Comparison of ENCODE assay signal across 25 cellular contexts in the genomic region with DNA sequence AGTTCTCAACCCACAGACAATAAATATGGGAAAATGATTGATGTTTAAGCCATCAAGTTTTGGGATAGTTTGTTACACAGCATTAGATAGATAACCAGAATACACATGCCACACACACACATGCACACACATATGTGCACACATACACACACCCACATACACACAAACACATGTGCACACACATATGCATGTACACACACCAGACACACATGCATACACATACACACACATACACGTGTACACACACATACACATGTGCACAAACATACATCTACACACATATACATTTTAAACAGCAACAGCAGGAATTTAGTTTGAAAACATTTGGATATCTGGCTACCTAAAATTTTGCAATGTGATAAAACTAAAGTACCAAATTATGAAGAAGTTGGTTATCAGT. TPM values are rescaled to one million over a fixed set of nuclear protein-coding genes. Genes with fewer than 3 reads are reported as not detected.
DNase-seq lines count a peak whose midpoint lies in the region; ATAC-seq, FAIRE-seq and TF ChIP-seq lines count a peak whose summit lies in the region.
"Had no signal": no experiment of that assay in that cellular context is flagged by ENCODE, and none has a peak within 500 bp of the region (broad histone marks: within the 10 kb centered on the region; RNA-seq: fewer than 3 reads in every experiment).

No MANE protein-coding gene starts in this region.

- H4K8ac ChIP-seq in neuronal stem cell (ENCODE audit: low read depth, low read length): no peak overlapping the region

- H3K23ac ChIP-seq in neuronal stem cell (ENCODE audit: low read depth, low read length, poor library complexity): no peak overlapping the region

- H3K14ac ChIP-seq in neuronal stem cell (ENCODE audit: low read length): no peak overlapping the region

- no peaks in the 10 kb centered on the region for H3K79me1 ChIP-seq in neuronal stem cell (ENCODE audit: low read depth, low read length)

- no peaks in the 10 kb centered on the region for H3K79me2 ChIP-seq in HepG2 (ENCODE audit: insufficient read depth, low read length)

- H3K9ac ChIP-seq in HepG2 (ENCODE audit: insufficient read depth, low read depth, low read length): no peak overlapping the region
- no peak overlapping the region for H3K9ac ChIP-seq in neuronal stem cell (ENCODE audit: low read depth, low read length, poor library complexity)
- H3K9ac ChIP-seq: BLaER1 treated with 17β-estradiol and CSF1 and Interleukin-3, amounts not matched to agents 10 nM and 100 nM had no signal

- intact Hi-C loops in HepG2 (cut with micrococcal nuclease; ENCODE audit: unreplicated experiment): no loop called here
- intact Hi-C loops in right lobe of liver (cut with DNase I): no loop called here

- peak overlapping the region; percentile 42 for H4K91ac ChIP-seq in neuronal stem cell (ENCODE audit: low read depth, low read length, poor library complexity)

- TF ChIP-seq CTCF in HepG2 (CRISPR knock-in tag; IDR thresholded peaks at IDR 0.05) (no peak), right lobe of liver (IDR thresholded peaks at IDR 0.05) (no peak)

- no peak overlapping the region for H2BK12ac ChIP-seq in neuronal stem cell (ENCODE audit: low read length)

- no peak overlapping the region for H3K27ac ChIP-seq in HepG2 (ENCODE audit: extremely low read length, insufficient read depth, low read length)
- H3K27ac ChIP-seq in right lobe of liver: no peak overlapping the region
- no peak overlapping the region for H3K27ac ChIP-seq in neuronal stem cell (replicated peaks; ENCODE audit: low read length)
- H3K27ac ChIP-seq: 22Rv1; A549; BLaER1 treated with 17β-estradiol and CSF1 and Interleukin-3, amounts not matched to agents 10 nM and 100 nM had no signal

- H3K4me3 ChIP-seq in HepG2 (replicated peaks in 1 of 3; ENCODE audit: insufficient read depth in 1 of 3, low read depth in 2 of 3, low read length in 3 of 3): no peak overlapping the region
- no peak overlapping the region for H3K4me3 ChIP-seq in right lobe of liver
- no peak overlapping the region for H3K4me3 ChIP-seq in neuronal stem cell (ENCODE audit: low read length in 2 of 2)
- H3K4me3 ChIP-seq: A549; BLaER1 treated with 17β-estradiol and CSF1 and Interleukin-3, amounts not matched to agents 10 nM and 100 nM; GM12878; HAP-1 had no signal

- no peak overlapping the region for H2AFZ ChIP-seq in HepG2 (ENCODE audit: low read length)
- no peak overlapping the region for H2AFZ ChIP-seq in neuronal stem cell (ENCODE audit: low read length)

- H2AK5ac ChIP-seq in neuronal stem cell (ENCODE audit: low read depth, low read length): no peak overlapping the region

- H3K9me3 ChIP-seq in HepG2 (ENCODE audit: low read length) (no peaks in the 10 kb centered on the region), right lobe of liver (no peaks in the 10 kb centered on the region), neuronal stem cell (replicated peaks in 1 of 2; ENCODE audit: control insufficient read depth in 2 of 2, insufficient read depth in 1 of 2, low read depth in 1 of 2, low read length in 2 of 2) (no peaks in the 10 kb centered on the region)
- H3K9me3 ChIP-seq: A549, BE2C, HAP-1 had no signal

- POLR2A ChIA-PET in HepG2 (lab: Yijun Ruan, JAX): no interaction called here

- TF ChIP-seq EP300 in HepG2 (IDR thresholded peaks at IDR 0.05; ENCODE audit: low read depth in 2 of 2, low read length in 2 of 2) (no peak), HepG2 (CRISPR knock-in tag; IDR thresholded peaks at IDR 0.05; ENCODE audit: borderline replicate concordance) (no peak)

- H3K27me3 ChIP-seq in HepG2 (ENCODE audit: control insufficient read depth in 1 of 2, insufficient read depth in 2 of 2, low read length in 2 of 2) (no peaks in the 10 kb centered on the region; a peak in 1 of 5 replicates), right lobe of liver (no peaks in the 10 kb centered on the region), neuronal stem cell (ENCODE audit: control insufficient read depth in 3 of 3, insufficient read depth in 3 of 3, low read depth in 1 of 3, low read length in 3 of 3) (peaks cover 0 to 8% (median 0%) of the 10 kb centered on the region in 3 experiments)
- H3K27me3 ChIP-seq: BE2C; BLaER1 treated with 17β-estradiol and CSF1 and Interleukin-3, amounts not matched to agents 10 nM and 100 nM had no signal

- no peaks in the 10 kb centered on the region for H4K20me1 ChIP-seq in HepG2 (ENCODE audit: insufficient read depth, low read length)
- H4K20me1 ChIP-seq: BLaER1 treated with 17β-estradiol and CSF1 and Interleukin-3, amounts not matched to agents 10 nM and 100 nM had no signal

- DNase-seq in HepG2 (ENCODE audit: low spot score) (no peak), right lobe of liver (no peak), HTR-8/SVneo (ENCODE audit: insufficient read length, low spot score) (no peak), neuronal stem cell (ENCODE audit: low spot score) (no peak), 8988T (no peak)
- DNase-seq: ACHN; AML-193; BE2C; CD4-positive, alpha-beta T cell; CD8-positive, alpha-beta memory T cell; DMS 273 treated with DMSO at 0.1 percent for 48 hours; DMS79; GDM1; GOT3 had no signal

- TF ChIP-seq POLR2A in HepG2 (IDR thresholded peaks at IDR 0.05; ENCODE audit: insufficient read depth in 1 of 2, low read depth in 2 of 2, low read length in 2 of 2) (no peak), right lobe of liver (IDR thresholded peaks at IDR 0.05) (no peak)

- H3K4me2 ChIP-seq in HepG2 (ENCODE audit: low read depth, low read length): no peak overlapping the region
- no peak overlapping the region for H3K4me2 ChIP-seq in neuronal stem cell (ENCODE audit: insufficient read depth, low read length, poor library complexity, severe bottlenecking)
- H3K4me2 ChIP-seq: A549; BLaER1 treated with 17β-estradiol and CSF1 and Interleukin-3, amounts not matched to agents 10 nM and 100 nM had no signal

- WGBS in HepG2 (ENCODE audit: low lambda C conversion rate): 50% methylated on average over 1 of the region's 1 CpG
- whole genome bisulfite sequencing in right lobe of liver (ENCODE audit: insufficient coverage, low coverage, low lambda C conversion rate, missing lambda C conversion rate): 86% methylated on average over 1 of the region's 1 CpG
- no CpG with 5 or more reads among the region's 1 CpG for WGBS in neuronal stem cell (ENCODE audit: extremely low coverage in 2 of 2, insufficient read length in 2 of 2, insufficient replicate concordance in 1 of 2), 2 donors

- H3K18ac ChIP-seq in neuronal stem cell (ENCODE audit: low read length): no peak overlapping the region

- ATAC-seq in HepG2 (no peak), right lobe of liver (no peak), HG02759 (IDR thresholded peaks at IDR 0.05; ENCODE audit: unreplicated experiment) (no peak), HG03139 (IDR thresholded peaks at IDR 0.05; ENCODE audit: unreplicated experiment) (no peak)
- ATAC-seq: A549, GM12878 had no signal

- H3K36me3 ChIP-seq in HepG2 (replicated peaks in 1 of 2; ENCODE audit: control insufficient read depth in 1 of 2, insufficient read depth in 2 of 2, low read length in 2 of 2) (no peaks in the 10 kb centered on the region), right lobe of liver (no peaks in the 10 kb centered on the region), neuronal stem cell (replicated peaks in 1 of 2; ENCODE audit: control insufficient read depth in 2 of 2, insufficient read depth in 2 of 2, low read length in 2 of 2) (no peaks in the 10 kb centered on the region)
- H3K36me3 ChIP-seq: BE2C; BLaER1 treated with 17β-estradiol and CSF1 and Interleukin-3, amounts not matched to agents 10 nM and 100 nM; HAP-1 had no signal

- no TSS peak for BruUV-seq in HepG2 (replicated peaks; lab: Mats Ljungman, UMichigan)

- in situ Hi-C loops in HepG2 (cut with HindIII; ENCODE audit: extremely low pct_ligation_motif_present, low pct_unique_long_range_greater_than_20kb): loop anchor here (5.0 kb wide), 1 partner anchor 142 kb away; no protein-coding TSS in a partner anchor

- no peak overlapping the region for H2BK15ac ChIP-seq in neuronal stem cell (ENCODE audit: low read length)

- no peaks in the 10 kb centered on the region for H3K4me1 ChIP-seq in HepG2 (ENCODE audit: insufficient read depth, low read length)
- no peaks in the 10 kb centered on the region for H3K4me1 ChIP-seq in right lobe of liver
- H3K4me1 ChIP-seq in neuronal stem cell (ENCODE audit: control insufficient read depth in 2 of 2, insufficient read depth in 1 of 2, low read depth in 1 of 2, low read length in 2 of 2): no peaks in the 10 kb centered on the region
- H3K4me1 ChIP-seq: A549; BE2C; BLaER1 treated with 17β-estradiol and CSF1 and Interleukin-3, amounts not matched to agents 10 nM and 100 nM; HAP-1 had no signal

- no peak for TF ChIP-seq RAD21 in HepG2 (CRISPR knock-in tag; IDR thresholded peaks at IDR 0.05)

- CTCF ChIA-PET in HepG2 (lab: Yijun Ruan, JAX; ENCODE audit: low intra/inter-chr PET ratio, low total read pairs): no interaction called here

- H2BK120ac ChIP-seq in neuronal stem cell (ENCODE audit: low read depth, low read length): no peak overlapping the region

- no peak overlapping the region for H2BK5ac ChIP-seq in neuronal stem cell (ENCODE audit: low read length)

- no peak for FAIRE-seq in HepG2 (lab: Jason Lieb, UNC)
- peak; percentile 83 for FAIRE-seq in HTR-8/SVneo (lab: Jason Lieb, UNC)
- FAIRE-seq: A549, D721Med, GM12878, GM18507, H54 had no signal

- H3K4ac ChIP-seq in neuronal stem cell (ENCODE audit: low read length): no peak overlapping the region

RNA-seq across cellular contexts. Expression of gene TMEM150C, which starts 42.7 kb away (rescaled TPM):
- total RNA-seq in HepG2 (2016; rRNA removed; fragmentation: Illumina TruSeq; extraction: Trizol) (0.11 and 0.42 TPM in 2 replicates), right lobe of liver (10 to 100 TPM in 1 of 6 experiments, 1 to 10 TPM in 5; 3.5 to 11.8 (median 6.8) TPM)
- total RNA-seq in HepG2 (2016; cell fraction: cytosol; rRNA removed; fragmentation: Illumina TruSeq; extraction: Trizol; ENCODE audit: low read depth): not detected in 2 replicates
- 0.19 and 0.32 TPM in 2 replicates for total RNA-seq in HepG2 (2016; cell fraction: insoluble cytoplasmic fraction; rRNA removed; fragmentation: Illumina TruSeq; extraction: Trizol)
- 0.12 and 0.14 TPM in 2 replicates for total RNA-seq in HepG2 (2016; cell fraction: membrane; rRNA removed; fragmentation: Illumina TruSeq; extraction: Trizol)
- 0.47 and 0.84 TPM in 2 replicates for total RNA-seq in HepG2 (2016; cell fraction: nucleus; rRNA removed; fragmentation: Illumina TruSeq; extraction: Trizol)
- 0.24 and 0.33 TPM in 2 replicates for polyA plus RNA-seq in HepG2 (2011; rRNA removed)
- polyA plus RNA-seq in HepG2 (2011; cell fraction: cytosol; rRNA removed): 0.21 and 0.37 TPM in 2 replicates
- 0.05 and 0.16 TPM in 2 replicates for polyA plus RNA-seq in HepG2 (2011; cell fraction: nucleus; rRNA removed)
- 0.20 and 0.62 TPM in 2 replicates for polyA plus RNA-seq in HepG2 (2012)
- polyA plus RNA-seq in HepG2 (2016; cell fraction: cytosol; fragmentation: Illumina TruSeq; extraction: Trizol; ENCODE audit: low read depth): 0.02 and 0.05 TPM in 2 replicates
- polyA plus RNA-seq in HepG2 (2016; cell fraction: insoluble cytoplasmic fraction; fragmentation: Illumina TruSeq; extraction: Trizol; ENCODE audit: low read depth): 0.15 and 0.23 TPM in 2 replicates
- polyA plus RNA-seq in HepG2 (2016; cell fraction: membrane; fragmentation: Illumina TruSeq; extraction: Trizol; ENCODE audit: low read depth): 0.05 TPM in 1 of 2 replicates, not detected in the other
- 0.36 and 0.57 TPM in 2 replicates for polyA plus RNA-seq in HepG2 (2016; cell fraction: nucleus; fragmentation: Illumina TruSeq; extraction: Trizol; ENCODE audit: insufficient read depth, low read depth)
- 0.28 TPM in 1 of 2 replicates, not detected in the other for polyA minus RNA-seq in HepG2 (2011; rRNA and poly(A)+ RNA removed; ENCODE audit: low replicate concordance)
- polyA minus RNA-seq in HepG2 (2011; cell fraction: cytosol; rRNA and poly(A)+ RNA removed): 0.26 TPM in 1 of 2 replicates, not detected in the other
- polyA minus RNA-seq in HepG2 (2011; cell fraction: nucleus; rRNA and poly(A)+ RNA removed): 0.13 and 0.37 TPM in 2 replicates
- 3.1 TPM for polyA plus RNA-seq in neuronal stem cell (2013, experiment 1 of 2)
- 3.0 TPM for polyA plus RNA-seq in neuronal stem cell (2013, experiment 2 of 2)
- total RNA-seq: CD4-positive, alpha-beta T cell; CD8-positive, alpha-beta memory T cell had no signal
- polyA plus RNA-seq: CD14-positive monocyte had no signal
